Comparison of ENCODE assay signal across 26 cellular contexts in genomic region chr1:35599411-35599810, GRCh38. TPM values are rescaled to one million over a fixed set of nuclear protein-coding genes. Genes with fewer than 3 reads are reported as not detected.
"Had no signal": no experiment of that assay in that cellular context is flagged by ENCODE, and none has a peak within 500 bp of the region (broad histone marks: within the 10 kb centered on the region; RNA-seq: fewer than 3 reads in every experiment).

No MANE protein-coding gene starts in this region.

- H3K27me3 ChIP-seq: heart left ventricle, sigmoid colon, tibial artery had no signal

- H3K9ac ChIP-seq: parathyroid adenoma had no signal

- H3K4me3 Mint-ChIP-seq: activated CD4-positive, alpha-beta T cell treated with anti-CD3 and anti-CD28 coated beads, Interleukin-2, amount 10 ng/mL, durations not matched to agents 7 days and 5 days; activated CD8-positive, alpha-beta T cell treated with anti-CD3 and anti-CD28 coated beads for 36 hours; immature natural killer cell; naive B cell; stimulated activated memory B cell treated with anti-CD40 and anti-IgM and Interleukin-4, amounts not matched to agents 10 μg/mL and 1 μg/mL and 100 μg/mL, for 72 hours; stimulated activated naive CD8-positive, alpha-beta T cell treated with anti-CD3 and anti-CD28 coated beads, Interleukin-15, amount 100 ng/mL, for 72 hours had no signal

- ATAC-seq: activated CD8-positive, alpha-beta T cell treated with anti-CD3 and anti-CD28 coated beads for 36 hours; heart left ventricle; left colon; psoas muscle; stimulated activated memory B cell treated with anti-CD40 and anti-IgM and Interleukin-4, amounts not matched to agents 10 μg/mL and 1 μg/mL and 100 μg/mL, for 72 hours; stimulated activated naive CD8-positive, alpha-beta T cell treated with anti-CD3 and anti-CD28 coated beads, Interleukin-15, amount 100 ng/mL, for 72 hours had no signal

- H3K79me2 ChIP-seq: parathyroid adenoma had no signal

- H3K27ac ChIP-seq: heart left ventricle, parathyroid adenoma, psoas muscle, sigmoid colon, tibial artery, WERI-Rb-1 had no signal

- H3K27ac Mint-ChIP-seq: activated CD4-positive, alpha-beta T cell treated with anti-CD3 and anti-CD28 coated beads, Interleukin-2, amount 10 ng/mL, durations not matched to agents 7 days and 5 days; activated CD8-positive, alpha-beta T cell treated with anti-CD3 and anti-CD28 coated beads for 36 hours; stimulated activated memory B cell treated with anti-CD40 and anti-IgM and Interleukin-4, amounts not matched to agents 10 μg/mL and 1 μg/mL and 100 μg/mL, for 72 hours; stimulated activated naive CD8-positive, alpha-beta T cell treated with anti-CD3 and anti-CD28 coated beads, Interleukin-15, amount 100 ng/mL, for 72 hours had no signal

- H3K4me3 ChIP-seq: heart left ventricle, psoas muscle, sigmoid colon, tibial artery had no signal

- H3K27me3 Mint-ChIP-seq: activated CD4-positive, alpha-beta T cell treated with anti-CD3 and anti-CD28 coated beads, Interleukin-2, amount 10 ng/mL, durations not matched to agents 7 days and 5 days; activated CD8-positive, alpha-beta T cell treated with anti-CD3 and anti-CD28 coated beads for 36 hours; naive B cell; stimulated activated memory B cell treated with anti-CD40 and anti-IgM and Interleukin-4, amounts not matched to agents 10 μg/mL and 1 μg/mL and 100 μg/mL, for 72 hours; stimulated activated naive CD8-positive, alpha-beta T cell treated with anti-CD3 and anti-CD28 coated beads, Interleukin-15, amount 100 ng/mL, for 72 hours had no signal

- H3K4me1 Mint-ChIP-seq: activated CD4-positive, alpha-beta T cell treated with anti-CD3 and anti-CD28 coated beads, Interleukin-2, amount 10 ng/mL, durations not matched to agents 7 days and 5 days; naive B cell; stimulated activated memory B cell treated with anti-CD40 and anti-IgM and Interleukin-4, amounts not matched to agents 10 μg/mL and 1 μg/mL and 100 μg/mL, for 72 hours; stimulated activated naive CD8-positive, alpha-beta T cell treated with anti-CD3 and anti-CD28 coated beads, Interleukin-15, amount 100 ng/mL, for 72 hours had no signal

- H3K4me1 ChIP-seq: heart left ventricle, parathyroid adenoma, psoas muscle, sigmoid colon, tibial artery had no signal

- H2AFZ ChIP-seq: parathyroid adenoma had no signal

- H3K9me3 Mint-ChIP-seq: activated CD4-positive, alpha-beta T cell treated with anti-CD3 and anti-CD28 coated beads, Interleukin-2, amount 10 ng/mL, durations not matched to agents 7 days and 5 days; activated CD8-positive, alpha-beta T cell treated with anti-CD3 and anti-CD28 coated beads for 36 hours; immature natural killer cell; naive B cell; stimulated activated memory B cell treated with anti-CD40 and anti-IgM and Interleukin-4, amounts not matched to agents 10 μg/mL and 1 μg/mL and 100 μg/mL, for 72 hours; stimulated activated naive CD8-positive, alpha-beta T cell treated with anti-CD3 and anti-CD28 coated beads, Interleukin-15, amount 100 ng/mL, for 72 hours had no signal

- DNase-seq: activated CD4-positive, alpha-beta T cell treated with anti-CD3 and anti-CD28 coated beads, Interleukin-2, amount 10 ng/mL, durations not matched to agents 7 days and 5 days; activated CD4-positive, CD25-positive, alpha-beta regulatory T cell treated with anti-CD3 and anti-CD28 coated beads, Interleukin-2, amount 50 U/mL, for 72 hours; activated CD8-positive, alpha-beta T cell treated with anti-CD3 and anti-CD28 coated beads for 36 hours; activated effector memory CD4-positive, alpha-beta T cell treated with Interleukin-2 at 50 U/mL for 16 hours; activated naive CD4-positive, alpha-beta T cell treated with Interleukin-2 at 50 U/mL for 16 hours; activated T-cell treated with anti-CD3 and anti-CD28 coated beads, Interleukin-2, amount 50 U/mL, for 48 hours; effector CD8-positive, alpha-beta T cell; erythroblast; heart left ventricle; hypothalamus; immature natural killer cell; kidney; left colon; mammary epithelial cell; naive B cell; psoas muscle; sigmoid colon; small intestine; stimulated activated CD4-positive, alpha-beta T cell treated with anti-CD3 and anti-CD28 coated beads, Interleukin-1b, Interleukin-23, amount 100 ng/mL, for 48 hours; stimulated activated CD4-positive, alpha-beta T cell treated with anti-CD3 and anti-CD28 coated beads, Interleukin-4, amount 100 ng/mL, for 4 hours; stimulated activated CD8-positive, alpha-beta memory T cell treated with anti-CD3 and anti-CD28 coated beads, Interleukin-4, amount 100 ng/mL, for 48 hours; stimulated activated naive CD8-positive, alpha-beta T cell treated with anti-CD3 and anti-CD28 coated beads, Interleukin-15, amount 100 ng/mL, for 72 hours; tibial artery; WERI-Rb-1 had no signal

- H3K9me3 ChIP-seq: heart left ventricle, psoas muscle, sigmoid colon, tibial artery had no signal

RNA-seq across cellular contexts. Expression of gene TFAP2E, which starts 26.3 kb away (rescaled TPM):
- total RNA-seq: psoas muscle had no signal
